In the genomic region with DNA sequence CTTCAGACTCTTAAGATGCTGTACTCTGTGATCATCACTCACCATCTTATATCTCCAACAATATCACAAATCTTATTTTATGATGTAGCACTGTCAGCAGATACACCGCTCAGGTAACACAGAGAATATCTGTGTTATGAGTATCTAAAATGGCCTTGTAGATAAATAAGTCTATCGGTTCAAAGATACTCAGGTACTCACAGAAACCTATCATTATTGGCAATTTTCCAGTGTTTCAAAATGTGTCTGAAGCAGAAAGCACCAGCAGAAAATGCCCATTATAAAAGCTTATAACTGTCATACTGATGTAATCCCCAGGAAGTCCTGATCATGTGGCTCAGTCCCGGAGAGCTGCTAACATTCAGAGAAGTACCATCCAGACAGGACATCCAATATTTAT, we compare ENCODE assay signal across 21 cellular contexts.
"Had no signal": no experiment of that assay in that cellular context is flagged by ENCODE, and none has a peak within 500 bp of the region (broad histone marks: within the 10 kb centered on the region; RNA-seq: fewer than 3 reads in every experiment).

No MANE protein-coding gene starts in this region.

- ATAC-seq: activated CD8-positive, alpha-beta T cell treated with anti-CD3 and anti-CD28 coated beads for 36 hours; activated T-cell treated with anti-CD3 and anti-CD28 coated beads, Interleukin-2, amount 50 U/mL, for 4 hours; naive thymus-derived CD4-positive, alpha-beta T cell; sciatic nerve; stimulated activated effector memory CD8-positive, alpha-beta T cell treated with anti-CD3 and anti-CD28 coated beads, Interleukin-12 subunit alpha, Interleukin-12 subunit beta, amount 100 ng/mL, for 72 hours; T-cell had no signal

- H3K4me3 Mint-ChIP-seq: activated CD4-positive, alpha-beta T cell treated with anti-CD3 and anti-CD28 coated beads, Interleukin-2, amount 10 ng/mL, durations not matched to agents 24 days and 14 days; activated CD8-positive, alpha-beta T cell treated with anti-CD3 and anti-CD28 coated beads for 36 hours; activated naive CD4-positive, alpha-beta T cell treated with anti-CD3 and anti-CD28 coated beads for 36 hours; activated T-cell treated with anti-CD3 and anti-CD28 coated beads, Interleukin-2, amount 50 U/mL, for 4 hours; naive thymus-derived CD4-positive, alpha-beta T cell; stimulated activated effector memory CD8-positive, alpha-beta T cell treated with anti-CD3 and anti-CD28 coated beads, Interleukin-12 subunit alpha, Interleukin-12 subunit beta, amount 100 ng/mL, for 72 hours; T-cell; type B pancreatic cell had no signal

- H3K27me3 ChIP-seq: ascending aorta, breast epithelium, hepatocyte, stomach, testis had no signal

- H3K27ac ChIP-seq: ascending aorta, breast epithelium, hepatocyte, stomach, testis had no signal

- DNase-seq: activated CD4-positive, alpha-beta T cell treated with anti-CD3 and anti-CD28 coated beads, Interleukin-2, amount 10 ng/mL, durations not matched to agents 24 days and 14 days; activated CD4-positive, CD25-positive, alpha-beta regulatory T cell; activated CD8-positive, alpha-beta T cell treated with anti-CD3 and anti-CD28 coated beads for 36 hours; activated naive CD4-positive, alpha-beta T cell treated with anti-CD3 and anti-CD28 coated beads for 36 hours; activated T-cell treated with anti-CD3 and anti-CD28 coated beads, Interleukin-2, amount 50 U/mL, for 4 hours; cortex of kidney; effector CD4-positive, alpha-beta T cell; mesendoderm; naive thymus-derived CD4-positive, alpha-beta T cell; nucleus accumbens; stimulated activated CD4-positive, alpha-beta T cell treated with anti-CD3 and anti-CD28 coated beads, Interleukin-4, amount 100 ng/mL, for 24 hours; stomach; T-cell; testis had no signal

- H3K36me3 ChIP-seq: ascending aorta, breast epithelium, stomach had no signal

- H3K4me1 Mint-ChIP-seq: activated CD4-positive, alpha-beta T cell treated with anti-CD3 and anti-CD28 coated beads, Interleukin-2, amount 10 ng/mL, durations not matched to agents 24 days and 14 days; naive thymus-derived CD4-positive, alpha-beta T cell; stimulated activated effector memory CD8-positive, alpha-beta T cell treated with anti-CD3 and anti-CD28 coated beads, Interleukin-12 subunit alpha, Interleukin-12 subunit beta, amount 100 ng/mL, for 72 hours; T-cell had no signal

- H3K4me3 ChIP-seq: ascending aorta, breast epithelium, hepatocyte, smooth muscle cell, stomach, testis had no signal

- H3K4me1 ChIP-seq: ascending aorta, breast epithelium, stomach, testis had no signal

- H3K27me3 Mint-ChIP-seq: activated CD8-positive, alpha-beta T cell treated with anti-CD3 and anti-CD28 coated beads for 36 hours; type B pancreatic cell had no signal

- H3K27ac Mint-ChIP-seq: activated CD4-positive, alpha-beta T cell treated with anti-CD3 and anti-CD28 coated beads, Interleukin-2, amount 10 ng/mL, durations not matched to agents 24 days and 14 days; activated CD8-positive, alpha-beta T cell treated with anti-CD3 and anti-CD28 coated beads for 36 hours; activated naive CD4-positive, alpha-beta T cell treated with anti-CD3 and anti-CD28 coated beads for 36 hours; naive thymus-derived CD4-positive, alpha-beta T cell; stimulated activated effector memory CD8-positive, alpha-beta T cell treated with anti-CD3 and anti-CD28 coated beads, Interleukin-12 subunit alpha, Interleukin-12 subunit beta, amount 100 ng/mL, for 72 hours; T-cell; type B pancreatic cell had no signal

- H3K9me3 ChIP-seq: ascending aorta, breast epithelium, stomach, testis had no signal

- H3K36me3 Mint-ChIP-seq: naive thymus-derived CD4-positive, alpha-beta T cell; stimulated activated effector memory CD8-positive, alpha-beta T cell treated with anti-CD3 and anti-CD28 coated beads, Interleukin-12 subunit alpha, Interleukin-12 subunit beta, amount 100 ng/mL, for 72 hours; T-cell had no signal

- H3K9me3 Mint-ChIP-seq: activated CD4-positive, alpha-beta T cell treated with anti-CD3 and anti-CD28 coated beads, Interleukin-2, amount 10 ng/mL, durations not matched to agents 24 days and 14 days; activated CD8-positive, alpha-beta T cell treated with anti-CD3 and anti-CD28 coated beads for 36 hours; activated naive CD4-positive, alpha-beta T cell treated with anti-CD3 and anti-CD28 coated beads for 36 hours; activated T-cell treated with anti-CD3 and anti-CD28 coated beads, Interleukin-2, amount 50 U/mL, for 4 hours; T-cell had no signal
